Comparison of ENCODE assay signal across 9 cellular contexts in the genomic region with DNA sequence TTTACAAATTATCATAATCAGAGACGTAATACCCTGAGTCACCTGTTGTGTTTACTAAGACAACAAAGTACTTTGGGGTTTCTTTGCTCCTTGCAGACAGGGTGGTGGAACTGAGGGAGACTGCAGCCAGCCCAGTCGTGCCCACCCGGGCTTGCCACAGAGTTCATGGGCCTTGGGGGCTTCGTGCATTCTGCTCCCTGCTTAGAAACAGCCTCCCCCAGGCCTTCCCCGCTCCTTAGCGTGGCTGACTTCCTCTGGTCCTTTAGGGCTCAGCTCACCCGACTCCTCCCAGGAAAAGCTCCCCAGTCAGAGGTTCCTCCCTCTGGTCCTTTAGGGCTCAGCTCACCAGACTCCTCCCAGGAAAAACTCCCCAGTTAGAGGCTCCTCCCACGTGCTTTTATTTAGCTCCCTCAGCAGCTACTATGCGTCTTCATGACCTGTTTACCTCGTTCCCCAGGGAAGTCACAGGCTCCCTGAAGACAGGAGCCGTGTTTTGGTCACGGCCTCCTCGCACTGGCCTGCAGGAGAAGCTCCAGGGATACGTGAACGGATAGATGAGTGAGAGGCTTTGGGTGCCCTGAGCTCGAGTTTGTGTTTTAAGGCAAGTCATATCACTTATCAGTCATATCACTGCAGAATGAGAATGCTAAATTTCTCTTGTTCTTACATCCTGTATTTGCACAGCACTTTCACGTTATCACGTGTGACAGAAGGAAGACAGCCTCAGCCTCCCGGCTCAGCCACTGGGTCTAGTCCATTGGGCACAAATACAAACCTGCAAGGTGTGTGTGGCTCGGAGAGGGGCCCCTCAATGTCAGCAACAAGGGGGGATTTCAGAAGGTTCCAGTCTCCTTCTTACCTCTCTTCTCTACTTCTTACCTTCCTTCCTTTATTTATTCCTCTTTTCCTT. TPM values are rescaled to one million over a fixed set of nuclear protein-coding genes. Genes with fewer than 3 reads are reported as not detected.
A peak's percentile ranks its signal among the peaks of the same experiment; 100 is the strongest.
DNase-seq lines count a peak whose midpoint lies in the region; ATAC-seq and FAIRE-seq lines count a peak whose summit lies in the region.
"Had no signal": no experiment of that assay in that cellular context is flagged by ENCODE, and none has a peak within 500 bp of the region (broad histone marks: within the 10 kb centered on the region; RNA-seq: fewer than 3 reads in every experiment).

No MANE protein-coding gene starts in this region.

- H3K9me3 Mint-ChIP-seq in activated CD8-positive, alpha-beta memory T cell treated with anti-CD3 and anti-CD28 coated beads, Interleukin-2, amount 10 ng/mL, durations not matched to agents 7 days and 5 days (ENCODE audit: low read depth): no peaks in the 10 kb centered on the region

- peaks cover 28% of the 10 kb centered on the region for H3K4me1 Mint-ChIP-seq in activated CD8-positive, alpha-beta memory T cell treated with anti-CD3 and anti-CD28 coated beads, Interleukin-2, amount 10 ng/mL, durations not matched to agents 7 days and 5 days

- H3K27ac ChIP-seq in muscle layer of colon (ENCODE audit: low read depth, low read length): peak overlapping the region; percentile 43

- peaks cover 3% of the 10 kb centered on the region for H3K4me1 ChIP-seq in muscle layer of colon (ENCODE audit: insufficient read depth, low read length)

- no peaks in the 10 kb centered on the region for H3K9me3 ChIP-seq in muscle layer of colon (ENCODE audit: low read length)

- peak overlapping the region; percentile 80 for H3K27ac Mint-ChIP-seq in activated CD8-positive, alpha-beta memory T cell treated with anti-CD3 and anti-CD28 coated beads, Interleukin-2, amount 10 ng/mL, durations not matched to agents 7 days and 5 days

- DNase-seq in activated CD4-positive, CD25-positive, alpha-beta regulatory T cell (lab: John Stamatoyannopoulos, UW): no peak
- DNase-seq in HTR-8/SVneo (ENCODE audit: insufficient read length, low spot score) (peak; percentile 20), AG08396 (ENCODE audit: low spot score) (no peak)
- DNase-seq in activated CD8-positive, alpha-beta memory T cell treated with anti-CD3 and anti-CD28 coated beads, Interleukin-2, amount 10 ng/mL, durations not matched to agents 7 days and 5 days: peak; percentile 58

- H3K36me3 ChIP-seq in muscle layer of colon (ENCODE audit: insufficient read depth, low read length): no peaks in the 10 kb centered on the region

- peak overlapping the region; percentile 28 for H3K4me3 Mint-ChIP-seq in activated CD8-positive, alpha-beta memory T cell treated with anti-CD3 and anti-CD28 coated beads, Interleukin-2, amount 10 ng/mL, durations not matched to agents 7 days and 5 days

- ATAC-seq in activated CD4-positive, CD25-positive, alpha-beta regulatory T cell treated with anti-CD3 and anti-CD28 coated beads, Interleukin-2, amount 50 U/mL, for 24 hours: peak; percentile 89 to 90
- ATAC-seq in activated CD8-positive, alpha-beta memory T cell treated with anti-CD3 and anti-CD28 coated beads, Interleukin-2, amount 10 ng/mL, durations not matched to agents 7 days and 5 days: peak; percentile 81
- ATAC-seq in HG03460 (IDR thresholded peaks at IDR 0.05; ENCODE audit: unreplicated experiment) (no peak), GM19324 (IDR thresholded peaks at IDR 0.05; ENCODE audit: low FRiP score, unreplicated experiment) (no peak)

- no peak for FAIRE-seq in HTR-8/SVneo (lab: Jason Lieb, UNC)

- CTCF ChIA-PET in activated CD8-positive, alpha-beta memory T cell treated with anti-CD3 and anti-CD28 coated beads, Interleukin-2, amount 10 ng/mL, durations not matched to agents 7 days and 5 days (lab: Charles Lee): no interaction called here

- H3K36me3 Mint-ChIP-seq in activated CD8-positive, alpha-beta memory T cell treated with anti-CD3 and anti-CD28 coated beads, Interleukin-2, amount 10 ng/mL, durations not matched to agents 7 days and 5 days: no peaks in the 10 kb centered on the region

- H3K9ac ChIP-seq in muscle layer of colon (ENCODE audit: low read length): no peak overlapping the region

- H3K27me3 Mint-ChIP-seq in activated CD8-positive, alpha-beta memory T cell treated with anti-CD3 and anti-CD28 coated beads, Interleukin-2, amount 10 ng/mL, durations not matched to agents 7 days and 5 days: no peaks in the 10 kb centered on the region

- no peaks in the 10 kb centered on the region for H3K27me3 ChIP-seq in muscle layer of colon (ENCODE audit: control insufficient read depth in 1 of 2, insufficient read depth in 2 of 2, low read length in 2 of 2)

- no peak overlapping the region for H3K4me3 ChIP-seq in muscle layer of colon (ENCODE audit: low read depth in 1 of 2, low read length in 2 of 2)

RNA-seq across cellular contexts. Expression of gene VIPR2, which starts 52.7 kb away (rescaled TPM):
- total RNA-seq in activated CD8-positive, alpha-beta memory T cell treated with anti-CD3 and anti-CD28 coated beads, Interleukin-2, amount 10 ng/mL, durations not matched to agents 7 days and 5 days: under 1 TPM in 1 of 2 experiments, not detected in 1; 0.05 TPM
- total RNA-seq: lung microvascular endothelial cell had no signal

Comparison
In these comparisons a context has a peak if more than half of its experiments do, and no peak if none do; other contexts are left out.
1. ATAC-seq: peak in activated CD4-positive, CD25-positive, alpha-beta regulatory T cell treated with anti-CD3 and anti-CD28 coated beads, Interleukin-2, amount 50 U/mL, for 24 hours (2 of 2) and activated CD8-positive, alpha-beta memory T cell treated with anti-CD3 and anti-CD28 coated beads, Interleukin-2, amount 10 ng/mL, durations not matched to agents 7 days and 5 days (single experiment); none in HG03460 (single experiment) and GM19324 (single experiment).
2. DNase-seq: peak in HTR-8/SVneo (single experiment) and activated CD8-positive, alpha-beta memory T cell treated with anti-CD3 and anti-CD28 coated beads, Interleukin-2, amount 10 ng/mL, durations not matched to agents 7 days and 5 days (single experiment); none in activated CD4-positive, CD25-positive, alpha-beta regulatory T cell (0 of 4) and AG08396 (single experiment).